40 cellular contexts compared by ENCODE assay signal in genomic region chr3:189613122-189613521, GRCh38. TPM values are rescaled to one million over a fixed set of nuclear protein-coding genes. Genes with fewer than 3 reads are reported as not detected.
"Had no signal": no experiment of that assay in that cellular context is flagged by ENCODE, and none has a peak within 500 bp of the region (broad histone marks: within the 10 kb centered on the region; RNA-seq: fewer than 3 reads in every experiment).

No MANE protein-coding gene starts in this region.

- H3K36me3 Mint-ChIP-seq: activated naive CD4-positive, alpha-beta T cell treated with anti-CD3 and anti-CD28 coated beads, Interleukin-2, amount 10 ng/mL, durations not matched to agents 7 days and 5 days; activated naive CD4-positive, alpha-beta T cell treated with anti-CD3 and anti-CD28 coated beads, Interleukin-2, amount 50 U/mL, for 24 hours; activated naive CD8-positive, alpha-beta T cell treated with anti-CD3 and anti-CD28 coated beads for 36 hours; brain had no signal

- H3K27ac ChIP-seq: adrenal gland, ascending aorta, body of pancreas, brain microvascular endothelial cell, breast epithelium, cardiac muscle cell had no signal

- H3K27me3 Mint-ChIP-seq: activated naive CD4-positive, alpha-beta T cell treated with anti-CD3 and anti-CD28 coated beads, Interleukin-2, amount 10 ng/mL, durations not matched to agents 7 days and 5 days; activated naive CD8-positive, alpha-beta T cell; activated naive CD8-positive, alpha-beta T cell treated with anti-CD3 and anti-CD28 coated beads for 36 hours; activated naive CD8-positive, alpha-beta T cell treated with anti-CD3 and anti-CD28 coated beads, Interleukin-2, amount 10 ng/mL, durations not matched to agents 7 days and 5 days; activated naive CD8-positive, alpha-beta T cell treated with anti-CD3 and anti-CD28 coated beads, Interleukin-2, amount 50 U/mL, for 24 hours; activated T-cell treated with anti-CD3 and anti-CD28 coated beads, Interleukin-2, amount 50 U/mL, for 24 hours; activated T-helper 17 cell treated with anti-CD3 and anti-CD28 coated beads, Interleukin-2, amount 50 U/mL, for 72 hours; central memory CD8-positive, alpha-beta T cell had no signal

- ATAC-seq: activated naive CD4-positive, alpha-beta T cell treated with anti-CD3 and anti-CD28 coated beads, Interleukin-2, amount 50 U/mL, for 72 hours; activated naive CD8-positive, alpha-beta T cell treated with anti-CD3 and anti-CD28 coated beads, Interleukin-2, amount 50 U/mL, for 24 hours; activated T-cell treated with anti-CD3 and anti-CD28 coated beads, Interleukin-2, amount 50 U/mL, for 4 hours; activated T-cell treated with anti-CD3 and anti-CD28 coated beads, Interleukin-2, amount 50 U/mL, for 72 hours; activated T-helper 17 cell treated with anti-CD3 and anti-CD28 coated beads, Interleukin-2, amount 50 U/mL, for 72 hours; body of pancreas had no signal

- H3K27me3 ChIP-seq: adrenal gland, ascending aorta, body of pancreas, brain microvascular endothelial cell, breast epithelium, cardiac muscle cell had no signal

- H3K36me3 ChIP-seq: adrenal gland, ascending aorta, brain microvascular endothelial cell, breast epithelium, cardiac muscle cell had no signal

- H3K27ac Mint-ChIP-seq: activated naive CD4-positive, alpha-beta T cell treated with anti-CD3 and anti-CD28 coated beads for 36 hours; activated naive CD4-positive, alpha-beta T cell treated with anti-CD3 and anti-CD28 coated beads, Interleukin-2, amount 10 ng/mL, durations not matched to agents 7 days and 5 days; activated naive CD4-positive, alpha-beta T cell treated with anti-CD3 and anti-CD28 coated beads, Interleukin-2, amount 50 U/mL, for 24 hours; activated naive CD4-positive, alpha-beta T cell treated with anti-CD3 and anti-CD28 coated beads, Interleukin-2, amount 50 U/mL, for 72 hours; activated naive CD8-positive, alpha-beta T cell; activated naive CD8-positive, alpha-beta T cell treated with anti-CD3 and anti-CD28 coated beads for 36 hours; activated naive CD8-positive, alpha-beta T cell treated with anti-CD3 and anti-CD28 coated beads, Interleukin-2, amount 10 ng/mL, durations not matched to agents 7 days and 5 days; activated naive CD8-positive, alpha-beta T cell treated with anti-CD3 and anti-CD28 coated beads, Interleukin-2, amount 50 U/mL, for 24 hours; activated T-cell treated with anti-CD3 and anti-CD28 coated beads, Interleukin-2, amount 50 U/mL, for 24 hours; activated T-cell treated with anti-CD3 and anti-CD28 coated beads, Interleukin-2, amount 50 U/mL, for 72 hours; activated T-helper 1 cell treated with anti-CD3 and anti-CD28 coated beads, Interleukin-12 subunit alpha, Interleukin-12 subunit beta, Interleukin-2, Interleukin-4 antibody, amounts not matched to agents 30 ng/mL and 10 ng/mL and 1 ng/mL, durations not matched to agents 14 hours and 24 hours and 36 hours; activated T-helper 17 cell treated with anti-CD3 and anti-CD28 coated beads, Interleukin-2, amount 50 U/mL, for 72 hours; activated T-helper 2 cell treated with anti-CD3 and anti-CD28 coated beads, Interferon-gamma antibody, Interleukin-2, Interleukin-4, amounts not matched to agents 10 μg/mL and 5 μg/mL and 100 μg/mL, durations not matched to agents 14 hours and 24 hours and 36 hours; brain had no signal

- H3K4me1 ChIP-seq: adrenal gland, ascending aorta, body of pancreas, breast epithelium had no signal

- H3K4me1 Mint-ChIP-seq: activated naive CD4-positive, alpha-beta T cell treated with anti-CD3 and anti-CD28 coated beads, Interleukin-2, amount 10 ng/mL, durations not matched to agents 7 days and 5 days; activated naive CD4-positive, alpha-beta T cell treated with anti-CD3 and anti-CD28 coated beads, Interleukin-2, amount 50 U/mL, for 24 hours; activated naive CD8-positive, alpha-beta T cell treated with anti-CD3 and anti-CD28 coated beads, Interleukin-2, amount 10 ng/mL, durations not matched to agents 7 days and 5 days; activated naive CD8-positive, alpha-beta T cell treated with anti-CD3 and anti-CD28 coated beads, Interleukin-2, amount 50 U/mL, for 24 hours; activated T-helper 17 cell treated with anti-CD3 and anti-CD28 coated beads, Interleukin-2, amount 50 U/mL, for 72 hours; brain; central memory CD8-positive, alpha-beta T cell had no signal

- H3K4me3 ChIP-seq: adrenal gland, ascending aorta, body of pancreas, breast epithelium, cardiac muscle cell had no signal

- H3K9me3 ChIP-seq: adrenal gland, body of pancreas had no signal

- DNase-seq: activated effector memory CD4-positive, alpha-beta T cell treated with anti-CD3 and anti-CD28 coated beads, Interleukin-2, amount 50 U/mL, for 16 hours; activated effector memory CD4-positive, alpha-beta T cell treated with Interleukin-2 at 50 U/mL for 16 hours; activated gamma-delta T cell; activated gamma-delta T cell treated with Interleukin-2 at 50 U/mL for 16 hours; activated naive CD4-positive, alpha-beta T cell; activated naive CD4-positive, alpha-beta T cell treated with anti-CD3 and anti-CD28 coated beads for 36 hours; activated naive CD4-positive, alpha-beta T cell treated with anti-CD3 and anti-CD28 coated beads, Interleukin-2, amount 10 ng/mL, durations not matched to agents 7 days and 5 days; activated naive CD4-positive, alpha-beta T cell treated with anti-CD3 and anti-CD28 coated beads, Interleukin-2, amount 50 U/mL, for 16 hours; activated naive CD4-positive, alpha-beta T cell treated with Interleukin-2 at 50 U/mL for 16 hours; activated naive CD8-positive, alpha-beta T cell treated with anti-CD3 and anti-CD28 coated beads for 36 hours; activated naive CD8-positive, alpha-beta T cell treated with anti-CD3 and anti-CD28 coated beads, Interleukin-2, amount 10 ng/mL, durations not matched to agents 7 days and 5 days; activated naive CD8-positive, alpha-beta T cell treated with anti-CD3 and anti-CD28 coated beads, Interleukin-2, amount 50 U/mL, for 24 hours; activated T-cell treated with anti-CD3 and anti-CD28 coated beads, Interleukin-2, amount 50 U/mL, for 1 hour; activated T-cell treated with anti-CD3 and anti-CD28 coated beads, Interleukin-2, amount 50 U/mL, for 24 hours; activated T-cell treated with anti-CD3 and anti-CD28 coated beads, Interleukin-2, amount 50 U/mL, for 4 hours; activated T-cell treated with anti-CD3 and anti-CD28 coated beads, Interleukin-2, amount 50 U/mL, for 48 hours; activated T-cell treated with anti-CD3 and anti-CD28 coated beads, Interleukin-2, amount 50 U/mL, for 72 hours; adrenal gland; amniotic stem cell; amygdala; anterior cingulate cortex; aorta; body of pancreas; brain microvascular endothelial cell; caudate nucleus; central memory CD4-positive, alpha-beta T cell; cerebellar nuclear complex had no signal

- H3K4me3 Mint-ChIP-seq: activated naive CD4-positive, alpha-beta T cell treated with anti-CD3 and anti-CD28 coated beads for 36 hours; activated naive CD4-positive, alpha-beta T cell treated with anti-CD3 and anti-CD28 coated beads, Interleukin-2, amount 10 ng/mL, durations not matched to agents 7 days and 5 days; activated naive CD4-positive, alpha-beta T cell treated with anti-CD3 and anti-CD28 coated beads, Interleukin-2, amount 50 U/mL, for 24 hours; activated naive CD8-positive, alpha-beta T cell; activated naive CD8-positive, alpha-beta T cell treated with anti-CD3 and anti-CD28 coated beads for 36 hours; activated naive CD8-positive, alpha-beta T cell treated with anti-CD3 and anti-CD28 coated beads, Interleukin-2, amount 10 ng/mL, durations not matched to agents 7 days and 5 days; activated naive CD8-positive, alpha-beta T cell treated with anti-CD3 and anti-CD28 coated beads, Interleukin-2, amount 50 U/mL, for 24 hours; activated T-cell treated with anti-CD3 and anti-CD28 coated beads, Interleukin-2, amount 50 U/mL, for 24 hours; activated T-cell treated with anti-CD3 and anti-CD28 coated beads, Interleukin-2, amount 50 U/mL, for 4 hours; activated T-cell treated with anti-CD3 and anti-CD28 coated beads, Interleukin-2, amount 50 U/mL, for 72 hours; activated T-helper 1 cell treated with anti-CD3 and anti-CD28 coated beads, Interleukin-12 subunit alpha, Interleukin-12 subunit beta, Interleukin-2, Interleukin-4 antibody, amounts not matched to agents 30 ng/mL and 10 ng/mL and 1 ng/mL, durations not matched to agents 14 hours and 24 hours and 36 hours; activated T-helper 17 cell treated with anti-CD3 and anti-CD28 coated beads, Interleukin-2, amount 50 U/mL, for 72 hours; brain; central memory CD8-positive, alpha-beta T cell had no signal

- FAIRE-seq: astrocyte, bronchial epithelial cell had no signal

RNA-seq across cellular contexts. Expression of gene TP63, which starts 18.1 kb away (rescaled TPM):
- total RNA-seq: activated naive CD8-positive, alpha-beta T cell treated with anti-CD3 and anti-CD28 coated beads for 36 hours; ascending aorta; body of pancreas; cardiac muscle cell had no signal
- polyA plus RNA-seq: cardiac muscle cell had no signal
